12 cellular contexts compared by ENCODE assay signal in the genomic region with DNA sequence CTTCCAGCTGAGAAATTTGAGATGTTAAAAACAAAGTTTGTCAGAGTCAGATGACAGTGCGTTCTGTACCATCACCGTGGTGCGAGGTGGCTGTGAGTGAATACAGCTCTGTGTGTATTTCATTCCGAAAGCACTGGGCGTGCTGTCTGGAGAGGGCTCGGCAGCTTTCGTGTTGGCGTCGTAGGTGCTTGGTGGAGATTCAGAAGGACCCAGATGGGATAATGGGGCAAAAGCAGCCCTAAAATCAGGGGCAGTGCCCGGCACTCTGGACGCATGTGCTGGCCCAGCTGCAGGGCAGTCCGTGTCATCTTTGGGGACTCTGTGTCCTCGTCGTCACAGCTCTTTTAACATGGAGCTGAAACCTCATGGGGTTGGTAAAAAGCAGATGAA.
DNase-seq lines count a peak whose midpoint lies in the region; ATAC-seq and TF ChIP-seq lines count a peak whose summit lies in the region.
"Had no signal": no experiment of that assay in that cellular context is flagged by ENCODE, and none has a peak within 500 bp of the region (broad histone marks: within the 10 kb centered on the region; RNA-seq: fewer than 3 reads in every experiment).

No MANE protein-coding gene starts in this region.

- H4K20me1 ChIP-seq in osteoblast (ENCODE audit: insufficient read depth, low read length), result peaks cover 2% of the 10 kb centered on the region

- H3K9me3 ChIP-seq in lower lobe of right lung (no peaks in the 10 kb centered on the region), osteoblast (ENCODE audit: low read depth, low read length) (no peaks in the 10 kb centered on the region)
- H3K9me3 ChIP-seq: A549 had no signal

- peak; percentile 66 for ATAC-seq in activated CD4-positive, alpha-beta T cell treated with anti-CD3 and anti-CD28 coated beads for 36 hours
- peak; percentile 56 to 70 for ATAC-seq in lower lobe of right lung
- no peak for ATAC-seq in stimulated activated effector memory CD8-positive, alpha-beta T cell treated with anti-CD3 and anti-CD28 coated beads, Interleukin-12 subunit alpha, Interleukin-12 subunit beta, amount 100 ng/mL, for 72 hours
- ATAC-seq in SK-N-SH treated with all-trans-retinoic acid at 6 μM for 48 hours, result no peak; the same call in 2 of the 3 replicates
- ATAC-seq: PC-3 had no signal

- peaks cover 24% of the 10 kb centered on the region for H3K36me3 ChIP-seq in lower lobe of right lung
- peaks cover 14% of the 10 kb centered on the region for H3K36me3 ChIP-seq in osteoblast (ENCODE audit: insufficient read depth, low read length)

- H3K4me3 ChIP-seq in lower lobe of right lung, result no peak overlapping the region
- H3K4me3 ChIP-seq in osteoblast (ENCODE audit: insufficient read depth, low read length), result no peak overlapping the region
- H3K4me3 ChIP-seq: A549 had no signal

- H3K27ac ChIP-seq in lower lobe of right lung (peak overlapping the region; percentile 65), osteoblast (ENCODE audit: low read depth, low read length) (no peak overlapping the region)
- H3K27ac ChIP-seq: A549, WERI-Rb-1 had no signal

- no peaks in the 10 kb centered on the region for H3K79me2 ChIP-seq in osteoblast (ENCODE audit: insufficient read depth, low read length)

- no peaks in the 10 kb centered on the region for H3K27me3 Mint-ChIP-seq in activated CD4-positive, alpha-beta T cell treated with anti-CD3 and anti-CD28 coated beads for 36 hours
- H3K27me3 Mint-ChIP-seq in activated naive CD8-positive, alpha-beta T cell treated with anti-CD3 and anti-CD28 coated beads for 36 hours, result no peaks in the 10 kb centered on the region

- intact Hi-C loops in activated CD4-positive, alpha-beta T cell treated with anti-CD3 and anti-CD28 coated beads for 36 hours (cut with DNase I, micrococcal nuclease), result no loop called here
- intact Hi-C loops in lower lobe of right lung (cut with DNase I), result no loop called here

- TF ChIP-seq CTCF in lower lobe of right lung (IDR thresholded peaks at IDR 0.05) (no peak), osteoblast (IDR thresholded peaks at IDR 0.05; ENCODE audit: extremely low read depth, low read depth, low read length) (no peak)

- CTCF ChIA-PET in activated CD4-positive, alpha-beta T cell treated with anti-CD3 and anti-CD28 coated beads for 36 hours (lab: Charles Lee), result interaction anchor here (0.7 to 1.2 kb wide), 3 partner anchors 12 to 148 kb away, joined by 3 to 4 read pairs (median 3); no protein-coding TSS in a partner anchor

- H2AFZ ChIP-seq in osteoblast (ENCODE audit: low read length), result no peak overlapping the region

- H3K27ac Mint-ChIP-seq in activated CD4-positive, alpha-beta T cell treated with anti-CD3 and anti-CD28 coated beads for 36 hours, result peak overlapping the region; percentile 81
- peak overlapping the region; percentile 59 for H3K27ac Mint-ChIP-seq in activated naive CD8-positive, alpha-beta T cell treated with anti-CD3 and anti-CD28 coated beads for 36 hours
- peak overlapping the region; percentile 70 for H3K27ac Mint-ChIP-seq in stimulated activated effector memory CD8-positive, alpha-beta T cell treated with anti-CD3 and anti-CD28 coated beads, Interleukin-12 subunit alpha, Interleukin-12 subunit beta, amount 100 ng/mL, for 72 hours

- POLR2A ChIA-PET in activated CD4-positive, alpha-beta T cell treated with anti-CD3 and anti-CD28 coated beads for 36 hours (lab: Charles Lee), result interaction anchor here (0.6 kb wide), 1 partner anchor 266 kb away, joined by 4 read pairs; no protein-coding TSS in a partner anchor

- H3K9me3 Mint-ChIP-seq in activated CD4-positive, alpha-beta T cell treated with anti-CD3 and anti-CD28 coated beads for 36 hours (ENCODE audit: low read depth), result no peaks in the 10 kb centered on the region
- peaks cover 7% of the 10 kb centered on the region for H3K9me3 Mint-ChIP-seq in activated naive CD8-positive, alpha-beta T cell treated with anti-CD3 and anti-CD28 coated beads for 36 hours
- H3K9me3 Mint-ChIP-seq in stimulated activated effector memory CD8-positive, alpha-beta T cell treated with anti-CD3 and anti-CD28 coated beads, Interleukin-12 subunit alpha, Interleukin-12 subunit beta, amount 100 ng/mL, for 72 hours, result no peaks in the 10 kb centered on the region

- DNase-seq in activated CD4-positive, alpha-beta T cell treated with anti-CD3 and anti-CD28 coated beads for 36 hours, result peak; percentile 62
- DNase-seq in activated CD4-positive, alpha-beta T cell treated with anti-CD3 and anti-CD28 coated beads, Interleukin-2, amount 50 U/mL, for 1 hour, result no peak
- no peak for DNase-seq in activated naive CD8-positive, alpha-beta T cell treated with anti-CD3 and anti-CD28 coated beads for 36 hours
- DNase-seq in lower lobe of right lung (no peak), osteoblast (ENCODE audit: insufficient read length, low spot score, missing footprints) (no peak), GM19238 (ENCODE audit: insufficient read length, low spot score) (no peak)
- DNase-seq in stimulated activated effector memory CD8-positive, alpha-beta T cell treated with anti-CD3 and anti-CD28 coated beads, Interleukin-12 subunit alpha, Interleukin-12 subunit beta, amount 100 ng/mL, for 72 hours (ENCODE audit: low spot score in 2 of 2), result no peak
- DNase-seq: NCI-H1694 treated with DMSO at 0.1 percent for 48 hours, PC-3, WERI-Rb-1 had no signal

- H3K27me3 ChIP-seq in lower lobe of right lung (ENCODE audit: low read depth) (no peaks in the 10 kb centered on the region), osteoblast (ENCODE audit: insufficient read depth, low read length) (no peaks in the 10 kb centered on the region)

- peaks cover 34% of the 10 kb centered on the region for H3K36me3 Mint-ChIP-seq in activated CD4-positive, alpha-beta T cell treated with anti-CD3 and anti-CD28 coated beads for 36 hours (ENCODE audit: low read depth)
- H3K36me3 Mint-ChIP-seq in activated naive CD8-positive, alpha-beta T cell treated with anti-CD3 and anti-CD28 coated beads for 36 hours, result peaks cover 36% of the 10 kb centered on the region
- peaks cover 19% of the 10 kb centered on the region for H3K36me3 Mint-ChIP-seq in stimulated activated effector memory CD8-positive, alpha-beta T cell treated with anti-CD3 and anti-CD28 coated beads, Interleukin-12 subunit alpha, Interleukin-12 subunit beta, amount 100 ng/mL, for 72 hours

- H3K4me1 ChIP-seq in lower lobe of right lung (no peaks in the 10 kb centered on the region), osteoblast (ENCODE audit: insufficient read depth, low read length) (peaks cover 11% of the 10 kb centered on the region)

- H3K4me1 Mint-ChIP-seq in activated CD4-positive, alpha-beta T cell treated with anti-CD3 and anti-CD28 coated beads for 36 hours, result peaks cover 61% of the 10 kb centered on the region
- H3K4me1 Mint-ChIP-seq in activated naive CD8-positive, alpha-beta T cell treated with anti-CD3 and anti-CD28 coated beads for 36 hours, result peaks cover 34% of the 10 kb centered on the region
- peaks cover 15% of the 10 kb centered on the region for H3K4me1 Mint-ChIP-seq in stimulated activated effector memory CD8-positive, alpha-beta T cell treated with anti-CD3 and anti-CD28 coated beads, Interleukin-12 subunit alpha, Interleukin-12 subunit beta, amount 100 ng/mL, for 72 hours

- H3K4me2 ChIP-seq in osteoblast (ENCODE audit: insufficient read depth, low read length), result no peak overlapping the region
- H3K4me2 ChIP-seq: A549 had no signal

- H3K4me3 Mint-ChIP-seq in activated CD4-positive, alpha-beta T cell treated with anti-CD3 and anti-CD28 coated beads for 36 hours, result no peak overlapping the region
- H3K4me3 Mint-ChIP-seq in activated naive CD8-positive, alpha-beta T cell treated with anti-CD3 and anti-CD28 coated beads for 36 hours, result no peak overlapping the region
- H3K4me3 Mint-ChIP-seq in stimulated activated effector memory CD8-positive, alpha-beta T cell treated with anti-CD3 and anti-CD28 coated beads, Interleukin-12 subunit alpha, Interleukin-12 subunit beta, amount 100 ng/mL, for 72 hours, result no peak overlapping the region

TF ChIP-seq in SK-N-SH treated with all-trans-retinoic acid at 6 μM for 48 hours, 23 proteins besides CTCF, POLR2A, EP300 and RAD21:
- TF ChIP-seq ZNF70 (CRISPR knock-in tag; IDR thresholded peaks at IDR 0.05), result no peak
- no peak for TF ChIP-seq ISL1 (CRISPR knock-in tag; IDR thresholded peaks at IDR 0.05)

Comparison
In these comparisons a context has a peak if more than half of its experiments do, and no peak if none do; other contexts are left out.
1. ATAC-seq: peak in activated CD4-positive, alpha-beta T cell treated with anti-CD3 and anti-CD28 coated beads for 36 hours (single experiment) and lower lobe of right lung (2 of 2); none in stimulated activated effector memory CD8-positive, alpha-beta T cell treated with anti-CD3 and anti-CD28 coated beads, Interleukin-12 subunit alpha, Interleukin-12 subunit beta, amount 100 ng/mL, for 72 hours (single experiment) and SK-N-SH treated with all-trans-retinoic acid at 6 μM for 48 hours (single experiment).
2. Peak in every context shown above with its lines, with median percentiles within 50 percentile points of each other: H3K27ac Mint-ChIP-seq.